ENCODE assay signal across 2 cellular contexts in genomic region chr15:74305687-74306086, GRCh38.
TF ChIP-seq lines count a peak whose summit lies in the region.

No MANE protein-coding gene starts in this region.

TF ChIP-seq in A549, 52 proteins besides CTCF, POLR2A, EP300 and RAD21 (continued from another document):
- TF ChIP-seq PHF8 (IDR thresholded peaks at IDR 0.05; ENCODE audit: borderline replicate concordance, low read depth): no peak
TF ChIP-seq in A549: peak in this region for 1.

TF ChIP-seq in H1, 55 proteins besides CTCF, POLR2A, EP300 and RAD21 (continued from another document):
- no peak for TF ChIP-seq CREB1 (IDR thresholded peaks at IDR 0.05)
- TF ChIP-seq, protein P1, sequence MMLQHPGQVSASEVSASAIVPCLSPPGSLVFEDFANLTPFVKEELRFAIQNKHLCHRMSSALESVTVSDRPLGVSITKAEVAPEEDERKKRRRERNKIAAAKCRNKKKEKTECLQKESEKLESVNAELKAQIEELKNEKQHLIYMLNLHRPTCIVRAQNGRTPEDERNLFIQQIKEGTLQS (IDR thresholded peaks at IDR 0.05; ENCODE audit: insufficient read depth, low read depth, low read length): no peak
- TF ChIP-seq KDM1A (IDR thresholded peaks at IDR 0.05; ENCODE audit: borderline replicate concordance, low read length): peak; percentile 97
- no peak for TF ChIP-seq YY1 (IDR thresholded peaks at IDR 0.05; ENCODE audit: low read depth, low read length)
- TF ChIP-seq SIRT6 (IDR thresholded peaks at IDR 0.05; ENCODE audit: low read length): no peak
